Comparison of ENCODE assay signal across 1 cellular context in genomic region chr12:89461190-89461589, GRCh38.
TF ChIP-seq lines count a peak whose summit lies in the region.

No MANE protein-coding gene starts in this region.

TF ChIP-seq in HCT116, 20 proteins besides CTCF, POLR2A, EP300 and RAD21 (continued from another document):
- TF ChIP-seq REST (IDR thresholded peaks at IDR 0.05; ENCODE audit: low read depth) = no peak
- TF ChIP-seq, protein P1, sequence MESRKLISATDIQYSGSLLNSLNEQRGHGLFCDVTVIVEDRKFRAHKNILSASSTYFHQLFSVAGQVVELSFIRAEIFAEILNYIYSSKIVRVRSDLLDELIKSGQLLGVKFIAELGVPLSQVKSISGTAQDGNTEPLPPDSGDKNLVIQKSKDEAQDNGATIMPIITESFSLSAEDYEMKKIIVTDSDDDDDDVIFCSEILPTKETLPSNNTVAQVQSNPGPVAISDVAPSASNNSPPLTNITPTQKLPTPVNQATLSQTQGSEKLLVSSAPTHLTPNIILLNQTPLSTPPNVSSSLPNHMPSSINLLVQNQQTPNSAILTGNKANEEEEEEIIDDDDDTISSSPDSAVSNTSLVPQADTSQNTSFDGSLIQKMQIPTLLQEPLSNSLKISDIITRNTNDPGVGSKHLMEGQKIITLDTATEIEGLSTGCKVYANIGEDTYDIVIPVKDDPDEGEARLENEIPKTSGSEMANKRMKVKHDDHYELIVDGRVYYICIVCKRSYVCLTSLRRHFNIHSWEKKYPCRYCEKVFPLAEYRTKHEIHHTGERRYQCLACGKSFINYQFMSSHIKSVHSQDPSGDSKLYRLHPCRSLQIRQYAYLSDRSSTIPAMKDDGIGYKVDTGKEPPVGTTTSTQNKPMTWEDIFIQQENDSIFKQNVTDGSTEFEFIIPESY (IDR thresholded peaks at IDR 0.05; ENCODE audit: extremely low read depth, insufficient replicate concordance, low read length) = no peak
- TF ChIP-seq EZH2 (IDR thresholded peaks at IDR 0.05) = no peak
- TF ChIP-seq JUND (IDR thresholded peaks at IDR 0.05) = no peak
- TF ChIP-seq YY1 (IDR thresholded peaks at IDR 0.05; ENCODE audit: extremely low read depth, insufficient replicate concordance, low read depth, low read length) = no peak
- no peak for TF ChIP-seq EGR1 (IDR thresholded peaks at IDR 0.05; ENCODE audit: low read depth)
- no peak for TF ChIP-seq SIN3A (IDR thresholded peaks at IDR 0.05; ENCODE audit: low read depth)
- TF ChIP-seq MAX (IDR thresholded peaks at IDR 0.05) = no peak
- TF ChIP-seq, protein P2, sequence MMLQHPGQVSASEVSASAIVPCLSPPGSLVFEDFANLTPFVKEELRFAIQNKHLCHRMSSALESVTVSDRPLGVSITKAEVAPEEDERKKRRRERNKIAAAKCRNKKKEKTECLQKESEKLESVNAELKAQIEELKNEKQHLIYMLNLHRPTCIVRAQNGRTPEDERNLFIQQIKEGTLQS (IDR thresholded peaks at IDR 0.05) = no peak
- TF ChIP-seq CEBPB (IDR thresholded peaks at IDR 0.05; ENCODE audit: low read depth) = no peak
TF ChIP-seq in HCT116: peak in this region for 0.
